16 cellular contexts compared by ENCODE assay signal in genomic region chr4:8293131-8293975, GRCh38. TPM values are rescaled to one million over a fixed set of nuclear protein-coding genes. Genes with fewer than 3 reads are reported as not detected.
"Had no signal": no experiment of that assay in that cellular context is flagged by ENCODE, and none has a peak within 500 bp of the region (broad histone marks: within the 10 kb centered on the region; RNA-seq: fewer than 3 reads in every experiment).

No MANE protein-coding gene starts in this region.

- H3K4me1 ChIP-seq: adrenal gland, body of pancreas, foreskin keratinocyte, prostate gland had no signal

- H3K27me3 ChIP-seq: adrenal gland, body of pancreas, foreskin keratinocyte had no signal

- H3K4me3 ChIP-seq: adrenal gland, body of pancreas, prostate gland had no signal

- H3K36me3 ChIP-seq: adrenal gland, prostate gland, WERI-Rb-1 had no signal

- DNase-seq: activated CD4-positive, alpha-beta memory T cell treated with anti-CD3 and anti-CD28 coated beads, Interleukin-2, amount 10 ng/mL, durations not matched to agents 7 days and 5 days; activated CD4-positive, alpha-beta T cell treated with anti-CD3 and anti-CD28 coated beads for 36 hours; activated effector memory CD4-positive, alpha-beta T cell treated with Interleukin-2 at 50 U/mL for 16 hours; activated T-cell treated with anti-CD3 and anti-CD28 coated beads, Interleukin-2, amount 50 U/mL, for 24 hours; adrenal gland; body of pancreas; central memory CD4-positive, alpha-beta T cell; cortex of kidney; effector CD8-positive, alpha-beta T cell; foreskin keratinocyte; left colon; natural killer cell; nucleus accumbens; WERI-Rb-1 had no signal

- ATAC-seq: activated CD4-positive, alpha-beta T cell treated with anti-CD3 and anti-CD28 coated beads for 36 hours; body of pancreas; foreskin keratinocyte; left colon; natural killer cell; stimulated activated effector memory CD8-positive, alpha-beta T cell treated with anti-CD3 and anti-CD28 coated beads, Interleukin-12 subunit alpha, Interleukin-12 subunit beta, amount 100 ng/mL, for 72 hours had no signal

- H3K9me3 ChIP-seq: adrenal gland, body of pancreas, prostate gland had no signal

- H3K27ac ChIP-seq: adrenal gland, body of pancreas, foreskin keratinocyte, prostate gland, WERI-Rb-1 had no signal

RNA-seq across cellular contexts. Expression of gene HTRA3, which starts 23.8 kb away (rescaled TPM):
- total RNA-seq: activated CD4-positive, alpha-beta memory T cell treated with anti-CD3 and anti-CD28 coated beads, Interleukin-2, amount 10 ng/mL, durations not matched to agents 7 days and 5 days; activated CD4-positive, alpha-beta T cell treated with anti-CD3 and anti-CD28 coated beads for 36 hours; foreskin keratinocyte; natural killer cell had no signal
- polyA plus RNA-seq: foreskin keratinocyte had no signal
